ENCODE assay signal across 12 cellular contexts in the genomic region with DNA sequence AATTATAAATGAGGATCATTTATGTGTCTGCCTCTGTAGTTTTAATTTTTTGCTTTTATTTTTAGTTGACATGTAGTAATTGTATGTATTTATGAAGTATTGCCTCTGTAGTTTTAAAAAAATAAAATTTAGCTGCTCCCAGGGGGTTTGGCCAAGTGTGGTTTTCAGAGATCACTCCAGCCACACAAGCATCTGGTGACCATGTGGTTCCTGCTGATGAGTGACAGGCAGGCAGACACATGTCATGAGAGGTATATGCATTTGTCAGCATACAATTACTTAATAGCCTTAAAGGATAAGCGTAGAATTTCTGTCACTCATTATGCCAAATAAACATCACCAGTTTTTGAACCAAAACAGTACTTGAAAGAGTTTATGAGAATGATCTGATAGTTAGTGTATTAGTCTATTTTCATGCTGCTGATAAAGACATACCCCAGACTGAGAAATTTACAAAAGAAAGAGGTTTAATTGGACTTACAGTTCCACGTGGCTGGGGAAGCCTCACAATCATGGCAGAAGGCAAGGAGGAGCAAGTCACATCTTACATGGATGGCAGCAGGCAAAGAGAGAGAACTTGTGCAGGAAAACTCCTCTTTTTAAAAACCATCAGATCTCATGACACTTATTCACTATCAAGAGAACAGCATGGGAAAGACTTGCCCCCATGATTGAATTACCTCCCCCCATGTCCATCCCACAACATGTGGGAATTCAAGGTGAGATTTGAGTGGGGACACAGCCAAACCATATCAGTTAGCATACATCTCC. TPM values are rescaled to one million over a fixed set of nuclear protein-coding genes. Genes with fewer than 3 reads are reported as not detected.
DNase-seq lines count a peak whose midpoint lies in the region; ATAC-seq and TF ChIP-seq lines count a peak whose summit lies in the region.
"Had no signal": no experiment of that assay in that cellular context is flagged by ENCODE, and none has a peak within 500 bp of the region (broad histone marks: within the 10 kb centered on the region; RNA-seq: fewer than 3 reads in every experiment).

No MANE protein-coding gene starts in this region.

- peaks cover 9% of the 10 kb centered on the region for H3K79me2 ChIP-seq in hepatocyte

- H3K9me3 ChIP-seq in hepatocyte (ENCODE audit: low read depth), result no peaks in the 10 kb centered on the region

- H3K4me1 ChIP-seq in hepatocyte (ENCODE audit: insufficient read depth), result no peaks in the 10 kb centered on the region
- H3K4me1 ChIP-seq: left lung had no signal

- no peak for DNase-seq in hepatocyte (ENCODE audit: low spot score)
- DNase-seq in pons (ENCODE audit: low spot score), result no peak
- no peak for DNase-seq in NCI-H1436 (lab: John Stamatoyannopoulos, UW)
- DNase-seq in NOMO-1 treated with DMSO at 0.1 percent for 48 hours (lab: John Stamatoyannopoulos, UW; ENCODE audit: unreplicated experiment), result no peak
- no peak for DNase-seq in activated naive CD4-positive, alpha-beta T cell (lab: John Stamatoyannopoulos, UW)
- DNase-seq: activated CD8-positive, alpha-beta T cell treated with anti-CD3 and anti-CD28 coated beads, Interleukin-2, amount 10 ng/mL, durations not matched to agents 7 days and 5 days; left lung; NCI-H1048 had no signal

- H3K9me2 ChIP-seq in hepatocyte (replicated peaks; ENCODE audit: insufficient read depth), result no peaks in the 10 kb centered on the region

- H3K4me3 ChIP-seq in hepatocyte, result no peak overlapping the region
- H3K4me3 ChIP-seq: left lung had no signal

- no peaks in the 10 kb centered on the region for H3K27me3 ChIP-seq in hepatocyte
- H3K27me3 ChIP-seq: left lung had no signal

- peak; percentile 46 for ATAC-seq in GM18868 (IDR thresholded peaks at IDR 0.05; ENCODE audit: unreplicated experiment)
- ATAC-seq in GM21825 (IDR thresholded peaks at IDR 0.05; ENCODE audit: unreplicated experiment), result peak; percentile 56
- peak; percentile 36 for ATAC-seq in HG03558 (IDR thresholded peaks at IDR 0.05; ENCODE audit: extremely low read depth, unreplicated experiment)
- ATAC-seq: activated CD8-positive, alpha-beta T cell treated with anti-CD3 and anti-CD28 coated beads, Interleukin-2, amount 10 ng/mL, durations not matched to agents 7 days and 5 days; HCT116; left lung had no signal

- H2AFZ ChIP-seq in hepatocyte, result no peak overlapping the region

- TF ChIP-seq CTCF in hepatocyte (IDR thresholded peaks at IDR 0.05; ENCODE audit: poor library complexity), result no peak

- no peaks in the 10 kb centered on the region for H3K36me3 ChIP-seq in hepatocyte (replicated peaks; ENCODE audit: insufficient read depth, low read depth)
- H3K36me3 ChIP-seq: left lung had no signal

- H3K27ac ChIP-seq in hepatocyte, result peak overlapping the region; percentile 77
- H3K27ac ChIP-seq: left lung had no signal

- 73% methylated on average over 2 of the region's 2 CpGs for WGBS in hepatocyte (ENCODE audit: low lambda C conversion rate, missing lambda C conversion rate)

- no peaks in the 10 kb centered on the region for H4K20me1 ChIP-seq in hepatocyte (ENCODE audit: insufficient read depth, poor library complexity, severe bottlenecking)

- H3K4me2 ChIP-seq in hepatocyte, result no peak overlapping the region

RNA-seq across cellular contexts. Expression of gene MREG, which starts 29.6 kb away (rescaled TPM):
- 10.1 and 12.9 TPM in 2 replicates for total RNA-seq in hepatocyte
- polyA plus RNA-seq in hepatocyte, result 5.6 and 7.1 TPM in 2 replicates
